9 cellular contexts compared by ENCODE assay signal in genomic region chr12:103755425-103755824, GRCh38.
"Had no signal": no experiment of that assay in that cellular context is flagged by ENCODE, and none has a peak within 500 bp of the region (broad histone marks: within the 10 kb centered on the region; RNA-seq: fewer than 3 reads in every experiment).

No MANE protein-coding gene starts in this region.

- ATAC-seq: GM23338, HCT116 had no signal

- H3K4me1 ChIP-seq: HAP-1 had no signal

- H3K9me3 ChIP-seq: HAP-1 had no signal

- H3K4me2 ChIP-seq: GM23338 had no signal

- DNase-seq: GM23248, GOT3, H7, H9, HCEC 1CT, HFFc6 had no signal

- H3K4me3 ChIP-seq: GM23248, GM23338, HAP-1 had no signal

- H3K36me3 ChIP-seq: HAP-1 had no signal

- H2AFZ ChIP-seq: GM23248, GM23338 had no signal

- H3K9ac ChIP-seq: GM23248 had no signal

- H3K27ac ChIP-seq: GM23248 had no signal
